In genomic region chr12:111529424-111530368, GRCh38 we compare ENCODE assay signal across 8 cellular contexts.
DNase-seq lines count a peak whose midpoint lies in the region; TF ChIP-seq lines count a peak whose summit lies in the region.

No MANE protein-coding gene starts in this region.

- intact Hi-C loops in prostate gland (cut with DNase I) (loop anchor here (10.0 kb wide), 1 partner anchor 135 kb away; no protein-coding TSS in a partner anchor), vagina (cut with DNase I) (loop anchor here (5.0 kb wide), 1 partner anchor 137 kb away; no protein-coding TSS in a partner anchor)

- H3K4me1 ChIP-seq in SJCRH30, result no peaks in the 10 kb centered on the region
- no peaks in the 10 kb centered on the region for H3K4me1 ChIP-seq in prostate gland (replicated peaks)
- no peaks in the 10 kb centered on the region for H3K4me1 ChIP-seq in vagina

- DNase-seq in EH (ENCODE audit: low read depth), result peak; percentile 71
- peak; percentile 33 for DNase-seq in KG1 (lab: John Stamatoyannopoulos, UW)
- DNase-seq in SJCRH30, result peak; percentile 45 to 65
- DNase-seq in activated effector memory CD4-positive, alpha-beta T cell treated with anti-CD3 and anti-CD28 coated beads, Interleukin-2, amount 50 U/mL, for 16 hours, result peak; percentile 84
- DNase-seq in glutamatergic neuron, result peak; percentile 66
- DNase-seq in prostate gland (ENCODE audit: low spot score), result no peak
- DNase-seq in vagina (ENCODE audit: extremely low spot score in 2 of 2), result no peak
- DNase-seq in DMS153 (lab: John Stamatoyannopoulos, UW), result no peak

- H3K9me3 Mint-ChIP-seq in glutamatergic neuron (ENCODE audit: unreplicated experiment), result no peaks in the 10 kb centered on the region

- H3K27me3 Mint-ChIP-seq in glutamatergic neuron (ENCODE audit: unreplicated experiment), result peaks cover under 1% of the 10 kb centered on the region

- H3K36me3 ChIP-seq in SJCRH30, result peaks cover 21% of the 10 kb centered on the region
- no peaks in the 10 kb centered on the region for H3K36me3 ChIP-seq in prostate gland
- H3K36me3 ChIP-seq in vagina, result peaks cover 0 to 16% of the 10 kb centered on the region in 2 donors

- H3K27ac Mint-ChIP-seq in glutamatergic neuron (ENCODE audit: unreplicated experiment), result no peak overlapping the region

- H3K9me3 ChIP-seq in SJCRH30 (replicated peaks) (no peaks in the 10 kb centered on the region), prostate gland (no peaks in the 10 kb centered on the region), vagina (no peaks in the 10 kb centered on the region)

- H3K27ac ChIP-seq in SJCRH30 (no peak overlapping the region), prostate gland (no peak overlapping the region), vagina (no peak overlapping the region)

- TF ChIP-seq POLR2A in prostate gland (IDR thresholded peaks at IDR 0.05), result no peak
- TF ChIP-seq POLR2A in vagina (IDR thresholded peaks at IDR 0.05), result no peak

- WGBS in prostate gland, result 58% methylated on average over 8 of the region's 8 CpGs

- peaks cover 4% of the 10 kb centered on the region for H3K36me3 Mint-ChIP-seq in glutamatergic neuron (ENCODE audit: unreplicated experiment)

- H3K4me1 Mint-ChIP-seq in glutamatergic neuron (ENCODE audit: low read depth, unreplicated experiment), result peaks cover 2% of the 10 kb centered on the region

- H3K4me3 ChIP-seq in SJCRH30 (no peak overlapping the region), prostate gland (no peak overlapping the region), vagina (no peak overlapping the region)

- TF ChIP-seq CTCF in glutamatergic neuron (IDR thresholded peaks at IDR 0.05; ENCODE audit: partially characterized antibody, unreplicated experiment) (peak; percentile 82), prostate gland (IDR thresholded peaks at IDR 0.05) (peak in 3 of 4 experiments; percentile 49 to 58 (median 56)), vagina (IDR thresholded peaks at IDR 0.05) (peak in 2 of 3 experiments; percentile 53 to 69)

- H3K27me3 ChIP-seq in SJCRH30, result no peaks in the 10 kb centered on the region
- H3K27me3 ChIP-seq in prostate gland (replicated peaks; ENCODE audit: insufficient read depth), result no peaks in the 10 kb centered on the region
- H3K27me3 ChIP-seq in vagina, result no peaks in the 10 kb centered on the region

- no peak overlapping the region for H3K4me3 Mint-ChIP-seq in glutamatergic neuron (ENCODE audit: unreplicated experiment)

Comparison
In these comparisons a context has a peak if more than half of its experiments do, and no peak if none do; other contexts are left out.
1. DNase-seq: peak in EH (single experiment), KG1 (single experiment), SJCRH30 (2 of 2), activated effector memory CD4-positive, alpha-beta T cell treated with anti-CD3 and anti-CD28 coated beads, Interleukin-2, amount 50 U/mL, for 16 hours (single experiment) and glutamatergic neuron (single experiment); none in prostate gland (single experiment), vagina (0 of 2) and DMS153 (single experiment).
2. Peak in every context shown above with its lines, with median percentiles within 50 percentile points of each other: CTCF ChIP-seq.